ENCODE assay signal across 8 cellular contexts in genomic region chr12:39441189-39441962, GRCh38. TPM values are rescaled to one million over a fixed set of nuclear protein-coding genes. Genes with fewer than 3 reads are reported as not detected.
DNase-seq lines count a peak whose midpoint lies in the region; ATAC-seq and TF ChIP-seq lines count a peak whose summit lies in the region.

No MANE protein-coding gene starts in this region.

- H3K27me3 ChIP-seq in smooth muscle cell (ENCODE audit: low read depth), result no peaks in the 10 kb centered on the region

- TF ChIP-seq CTCF in WTC11 (IDR thresholded peaks at IDR 0.05), result no peak
- TF ChIP-seq CTCF in smooth muscle cell (IDR thresholded peaks at IDR 0.05; ENCODE audit: borderline replicate concordance, insufficient read depth, poor library complexity, severe bottlenecking), result no peak

- no peaks in the 10 kb centered on the region for H3K9me3 Mint-ChIP-seq in WTC11

- H3K4me2 ChIP-seq in smooth muscle cell, result peak overlapping the region; percentile 90

- DNase-seq in SHP77 treated with DMSO at 0.1 percent for 48 hours (lab: John Stamatoyannopoulos, UW) (peak; percentile 5), SHP77 (lab: John Stamatoyannopoulos, UW) (no peak), WTC11 (ENCODE audit: low spot score) (no peak), smooth muscle cell (lab: John Stamatoyannopoulos, UW; ENCODE audit: unreplicated experiment) (no peak), T-helper 9 cell (no peak), RPMI8226 (no peak)

- H3K4me1 Mint-ChIP-seq in WTC11, result peaks cover 60% of the 10 kb centered on the region

- peaks cover 27% of the 10 kb centered on the region for H3K4me1 ChIP-seq in smooth muscle cell (ENCODE audit: low read depth)

- peak overlapping the region; percentile 90 for H3K4me3 Mint-ChIP-seq in WTC11

- 0 out of 2 replicates have a peak overlapping the region, but pooled peaks have one; percentile 17 for H3K27ac Mint-ChIP-seq in WTC11

- H3K36me3 Mint-ChIP-seq in WTC11, result no peaks in the 10 kb centered on the region

- H3K9me3 ChIP-seq in smooth muscle cell (replicated peaks; ENCODE audit: low read depth), result no peaks in the 10 kb centered on the region

- H3F3A ChIP-seq in smooth muscle cell (ENCODE audit: low read depth), result peaks cover 13% of the 10 kb centered on the region

- CTCF ChIA-PET in WTC11 (lab: Charles Lee), result no interaction called here

- ATAC-seq in WTC11 (no peak), GM18909 (IDR thresholded peaks at IDR 0.05; ENCODE audit: poor library complexity, unreplicated experiment) (no peak)

- H3K4me3 ChIP-seq in iPS-11a (ENCODE audit: low read depth, low read length), result peak overlapping the region; percentile 74
- H3K4me3 ChIP-seq in smooth muscle cell, result peak overlapping the region; percentile 71

- H2AFZ ChIP-seq in smooth muscle cell (ENCODE audit: low read depth), result peak overlapping the region; percentile 63

- peak overlapping the region; percentile 76 for H3K27ac ChIP-seq in smooth muscle cell (ENCODE audit: low read depth)

- H3K36me3 ChIP-seq in smooth muscle cell (ENCODE audit: low read depth), result no peaks in the 10 kb centered on the region

- peaks cover 10% of the 10 kb centered on the region; the same call in 1 of the 2 replicates for H3K27me3 Mint-ChIP-seq in WTC11 (ENCODE audit: low read depth)

- H4K20me1 ChIP-seq in smooth muscle cell (ENCODE audit: low read depth), result peaks cover 10% of the 10 kb centered on the region

- H3K9ac ChIP-seq in smooth muscle cell (ENCODE audit: low read depth), result peak overlapping the region; percentile 91

- peaks cover 34% of the 10 kb centered on the region for H3K79me2 ChIP-seq in smooth muscle cell (ENCODE audit: low read depth)

- WGBS in smooth muscle cell (ENCODE audit: low lambda C conversion rate), result 52% methylated on average over 5 of the region's 5 CpGs

- POLR2A ChIA-PET in WTC11 (lab: Charles Lee), result no interaction called here

TF ChIP-seq in WTC11, 78 proteins besides CTCF, POLR2A, EP300 and RAD21 (continues in another document):
- TF ChIP-seq ARID4B (CRISPR knock-in tag; IDR thresholded peaks at IDR 0.05; ENCODE audit: borderline replicate concordance) (no peak), ZNF138 (CRISPR knock-in tag; conservative IDR thresholded peaks at IDR 0.05) (no peak), IRF2 (CRISPR knock-in tag; IDR thresholded peaks at IDR 0.05; ENCODE audit: borderline replicate concordance, low read depth) (no peak), ZNF232 (CRISPR knock-in tag; IDR thresholded peaks at IDR 0.05) (no peak), TEAD4 (CRISPR knock-in tag; IDR thresholded peaks at IDR 0.05) (no peak), ZNF532 (CRISPR knock-in tag; IDR thresholded peaks at IDR 0.05; ENCODE audit: borderline replicate concordance) (no peak), PREB (CRISPR knock-in tag; IDR thresholded peaks at IDR 0.05; ENCODE audit: borderline replicate concordance) (no peak), MAX (CRISPR knock-in tag; IDR thresholded peaks at IDR 0.05) (no peak), ERG (CRISPR knock-in tag; IDR thresholded peaks at IDR 0.05) (no peak), TCF7 (CRISPR knock-in tag; IDR thresholded peaks at IDR 0.05; ENCODE audit: low read depth) (no peak), ATF2 (CRISPR knock-in tag; IDR thresholded peaks at IDR 0.05; ENCODE audit: borderline replicate concordance, low read depth) (no peak)

RNA-seq across cellular contexts. Expression of gene KIF21A, which starts 1.5 kb away (rescaled TPM):
- total RNA-seq in WTC11 (2021) (24.5 to 34.7 TPM (median 26.4 TPM) in 3 replicates), smooth muscle cell (28.8 and 29.7 TPM in 2 replicates)
- polyA plus RNA-seq in smooth muscle cell, result 9.2 and 11.5 TPM in 2 replicates
